27 cellular contexts compared by ENCODE assay signal in genomic region chr9:86057491-86057890, GRCh38. TPM values are rescaled to one million over a fixed set of nuclear protein-coding genes. Genes with fewer than 3 reads are reported as not detected.
DNase-seq lines count a peak whose midpoint lies in the region; ATAC-seq and TF ChIP-seq lines count a peak whose summit lies in the region.
"Had no signal": no experiment of that assay in that cellular context is flagged by ENCODE, and none has a peak within 500 bp of the region (broad histone marks: within the 10 kb centered on the region; RNA-seq: fewer than 3 reads in every experiment).

No MANE protein-coding gene starts in this region.

- 0 out of 3 replicates have a peak, but pooled peaks have one; percentile 27 for ATAC-seq in GM23338
- ATAC-seq in stimulated activated memory B cell treated with anti-CD40 and anti-IgM and Interleukin-4, amounts not matched to agents 10 μg/mL and 1 μg/mL and 100 μg/mL, for 72 hours: peak; percentile 20
- ATAC-seq in HG03175 (IDR thresholded peaks at IDR 0.05; ENCODE audit: unreplicated experiment): no peak
- ATAC-seq: A549, GM12878 had no signal

- no peaks in the 10 kb centered on the region for H3K4me1 ChIP-seq in cardiac muscle cell (ENCODE audit: low read depth)
- H3K4me1 ChIP-seq in right atrium auricular region: no peaks in the 10 kb centered on the region
- peaks cover 2% of the 10 kb centered on the region; the same call in 1 of the 2 replicates for H3K4me1 ChIP-seq in GM23338 (ENCODE audit: insufficient read depth)
- no peaks in the 10 kb centered on the region for H3K4me1 ChIP-seq in A673 (ENCODE audit: insufficient read depth, low read length, poor library complexity, severe bottlenecking)
- H3K4me1 ChIP-seq: BE2C, BLaER1 had no signal

- peaks cover 17% of the 10 kb centered on the region; the same call in 2 of the 3 replicates for H3K36me3 Mint-ChIP-seq in GM23338 (ENCODE audit: low read depth)
- no peaks in the 10 kb centered on the region for H3K36me3 Mint-ChIP-seq in stimulated activated memory B cell treated with anti-CD40 and anti-IgM and Interleukin-4, amounts not matched to agents 10 μg/mL and 1 μg/mL and 100 μg/mL, for 72 hours
- H3K36me3 Mint-ChIP-seq: CD4-positive, alpha-beta memory T cell; CD4-positive, CD25-positive, alpha-beta regulatory T cell; CD8-positive, alpha-beta memory T cell had no signal

- H3K9me3 ChIP-seq in cardiac muscle cell (ENCODE audit: low read depth) (no peaks in the 10 kb centered on the region), right atrium auricular region (no peaks in the 10 kb centered on the region), A673 (ENCODE audit: low read depth, low read length, poor library complexity, severe bottlenecking) (no peaks in the 10 kb centered on the region)
- H3K9me3 ChIP-seq: A549, BE2C, BLaER1 had no signal

- no peak overlapping the region for H3K27ac Mint-ChIP-seq in GM23338
- no peak overlapping the region for H3K27ac Mint-ChIP-seq in stimulated activated memory B cell treated with anti-CD40 and anti-IgM and Interleukin-4, amounts not matched to agents 10 μg/mL and 1 μg/mL and 100 μg/mL, for 72 hours
- H3K27ac Mint-ChIP-seq: CD14-positive monocyte; CD4-positive, alpha-beta memory T cell; CD4-positive, CD25-positive, alpha-beta regulatory T cell; CD8-positive, alpha-beta memory T cell had no signal

- H3K27ac ChIP-seq in cardiac muscle cell (peak overlapping the region; percentile 14), right atrium auricular region (no peak overlapping the region), GM23338 (ENCODE audit: low read depth) (no peak overlapping the region), A673 (ENCODE audit: low read depth, low read length, poor library complexity, severe bottlenecking) (no peak overlapping the region)
- H3K27ac ChIP-seq: 22Rv1, A549, BLaER1 had no signal

- no peaks in the 10 kb centered on the region; the same call in 2 of the 3 replicates for H3K4me1 Mint-ChIP-seq in GM23338
- no peaks in the 10 kb centered on the region for H3K4me1 Mint-ChIP-seq in stimulated activated memory B cell treated with anti-CD40 and anti-IgM and Interleukin-4, amounts not matched to agents 10 μg/mL and 1 μg/mL and 100 μg/mL, for 72 hours
- H3K4me1 Mint-ChIP-seq: CD4-positive, alpha-beta memory T cell; CD4-positive, CD25-positive, alpha-beta regulatory T cell; CD8-positive, alpha-beta memory T cell had no signal

- no peak overlapping the region for H3K4me3 ChIP-seq in cardiac muscle cell
- H3K4me3 ChIP-seq in right atrium auricular region: no peak overlapping the region
- H3K4me3 ChIP-seq in GM23338: no peak overlapping the region
- H3K4me3 ChIP-seq in A673 (ENCODE audit: low read depth, low read length, poor library complexity, severe bottlenecking): no peak overlapping the region
- H3K4me3 ChIP-seq: A549, BLaER1, GM12878 had no signal

- no peak overlapping the region for H2AFZ ChIP-seq in GM23338

- H3K27me3 Mint-ChIP-seq in GM23338 (ENCODE audit: insufficient read depth, low read depth, poor library complexity): no peaks in the 10 kb centered on the region
- peaks cover 17% of the 10 kb centered on the region for H3K27me3 Mint-ChIP-seq in stimulated activated memory B cell treated with anti-CD40 and anti-IgM and Interleukin-4, amounts not matched to agents 10 μg/mL and 1 μg/mL and 100 μg/mL, for 72 hours

- BruUV-seq in A673 (replicated peaks; lab: Mats Ljungman, UMichigan): no TSS peak

- H3K79me2 ChIP-seq in GM23338 (replicated peaks; ENCODE audit: insufficient read depth): peaks cover 14% of the 10 kb centered on the region

- H3K27me3 ChIP-seq in cardiac muscle cell (no peaks in the 10 kb centered on the region), right atrium auricular region (no peaks in the 10 kb centered on the region), GM23338 (ENCODE audit: insufficient read depth) (no peaks in the 10 kb centered on the region), A673 (replicated peaks; ENCODE audit: insufficient read depth, low read depth, low read length, poor library complexity) (no peaks in the 10 kb centered on the region)
- H3K27me3 ChIP-seq: BE2C, BLaER1 had no signal

- no peak for TF ChIP-seq CTCF in cardiac muscle cell (IDR thresholded peaks at IDR 0.05; ENCODE audit: low read depth, low read length)
- no peak for TF ChIP-seq CTCF in right atrium auricular region (IDR thresholded peaks at IDR 0.05)
- no peak for TF ChIP-seq CTCF in GM23338 (conservative IDR thresholded peaks at IDR 0.05; ENCODE audit: low read depth in 2 of 2)
- no peak for TF ChIP-seq CTCF in A673 (conservative IDR thresholded peaks at IDR 0.05; ENCODE audit: low read depth, low read length)

- H4K20me1 ChIP-seq in GM23338 (replicated peaks; ENCODE audit: insufficient read depth): peaks cover 3% of the 10 kb centered on the region; the same call in 1 of the 2 replicates

- CTCF ChIA-PET in A673 (lab: Charles Lee): no interaction called here

- no peaks in the 10 kb centered on the region; the same call in 2 of the 3 replicates for H3K9me3 Mint-ChIP-seq in GM23338
- no peaks in the 10 kb centered on the region for H3K9me3 Mint-ChIP-seq in stimulated activated memory B cell treated with anti-CD40 and anti-IgM and Interleukin-4, amounts not matched to agents 10 μg/mL and 1 μg/mL and 100 μg/mL, for 72 hours
- H3K9me3 Mint-ChIP-seq: CD14-positive monocyte; CD8-positive, alpha-beta memory T cell had no signal

- H3K36me3 ChIP-seq in cardiac muscle cell: no peaks in the 10 kb centered on the region
- no peaks in the 10 kb centered on the region for H3K36me3 ChIP-seq in right atrium auricular region
- no peaks in the 10 kb centered on the region for H3K36me3 ChIP-seq in GM23338 (ENCODE audit: insufficient read depth)
- H3K36me3 ChIP-seq in A673 (ENCODE audit: insufficient read depth, low read length, poor library complexity, severe bottlenecking): no peaks in the 10 kb centered on the region

- no peaks in the 10 kb centered on the region for H3K9me2 ChIP-seq in GM23338 (ENCODE audit: insufficient read depth)

- no peak overlapping the region for H3K4me2 ChIP-seq in GM23338
- H3K4me2 ChIP-seq: A549, BLaER1 had no signal

- intact Hi-C loops in A673 (cut with micrococcal nuclease; ENCODE audit: unreplicated experiment): no loop called here

- DNase-seq in cardiac muscle cell (ENCODE audit: low read depth in 1 of 2, low spot score in 1 of 2) (no peak), right atrium auricular region (ENCODE audit: low spot score) (no peak), GM23338 (ENCODE audit: low spot score) (no peak), mesenteric fat pad (ENCODE audit: low spot score) (peak; percentile 60), amniotic stem cell (lab: John Stamatoyannopoulos, UW) (no peak), A673 (ENCODE audit: low spot score) (no peak)
- DNase-seq: ACHN; BE2C; C1 segment of cervical spinal cord; CD4-positive, alpha-beta memory T cell; CD4-positive, CD25-positive, alpha-beta regulatory T cell; CD8-positive, alpha-beta memory T cell; COR-L47; DMS 273 treated with DMSO at 0.1 percent for 48 hours; DMS153; DMS53; DMS79; DND-41; EL; GDM1 had no signal

- H3K4me3 Mint-ChIP-seq in GM23338: no peak overlapping the region
- no peak overlapping the region for H3K4me3 Mint-ChIP-seq in stimulated activated memory B cell treated with anti-CD40 and anti-IgM and Interleukin-4, amounts not matched to agents 10 μg/mL and 1 μg/mL and 100 μg/mL, for 72 hours
- H3K4me3 Mint-ChIP-seq: CD14-positive monocyte; CD4-positive, alpha-beta memory T cell; CD4-positive, CD25-positive, alpha-beta regulatory T cell; CD8-positive, alpha-beta memory T cell had no signal

- H3F3A ChIP-seq in GM23338 (replicated peaks; ENCODE audit: low read depth): no peaks in the 10 kb centered on the region

- POLR2A ChIA-PET in A673 (lab: Charles Lee; ENCODE audit: low non-redundant PET): no interaction called here

TF ChIP-seq in GM23338, 12 proteins besides CTCF, POLR2A, EP300 and RAD21 (continues in another document):
- no peak for TF ChIP-seq ZNF331 (CRISPR knock-in tag; IDR thresholded peaks at IDR 0.05; ENCODE audit: low read depth)
- no peak for TF ChIP-seq POLR2AphosphoS5 (IDR thresholded peaks at IDR 0.05; ENCODE audit: low read depth)
- TF ChIP-seq, protein P1, sequence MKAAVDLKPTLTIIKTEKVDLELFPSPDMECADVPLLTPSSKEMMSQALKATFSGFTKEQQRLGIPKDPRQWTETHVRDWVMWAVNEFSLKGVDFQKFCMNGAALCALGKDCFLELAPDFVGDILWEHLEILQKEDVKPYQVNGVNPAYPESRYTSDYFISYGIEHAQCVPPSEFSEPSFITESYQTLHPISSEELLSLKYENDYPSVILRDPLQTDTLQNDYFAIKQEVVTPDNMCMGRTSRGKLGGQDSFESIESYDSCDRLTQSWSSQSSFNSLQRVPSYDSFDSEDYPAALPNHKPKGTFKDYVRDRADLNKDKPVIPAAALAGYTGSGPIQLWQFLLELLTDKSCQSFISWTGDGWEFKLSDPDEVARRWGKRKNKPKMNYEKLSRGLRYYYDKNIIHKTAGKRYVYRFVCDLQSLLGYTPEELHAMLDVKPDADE (IDR thresholded peaks at IDR 0.05): no peak
- TF ChIP-seq JUNB (IDR thresholded peaks at IDR 0.05; ENCODE audit: unreplicated experiment): no peak

RNA-seq across cellular contexts. Expression of gene GOLM1, which starts 41.9 kb away (rescaled TPM):
- total RNA-seq in cardiac muscle cell (44.4 and 60.2 TPM in 2 replicates), right atrium auricular region (10 to 100 TPM in 1 of 2 donors, 1 to 10 TPM in 1; 4.9 to 12.4 TPM), mesenteric fat pad (15.4 TPM), A673 (2021) (84.2 and 86.1 TPM in 2 replicates)
- polyA plus RNA-seq in cardiac muscle cell (66.5 and 66.7 TPM in 2 replicates), GM23338 (2016; fragmentation: Nextera tagmentation; extraction: Ambion mirVana) (50.3 and 58.3 TPM in 2 replicates)
- 82.1 and 92.4 TPM in 2 replicates for total RNA-seq in GM23338 (2014; rRNA removed; shearing (Covaris generic))
- total RNA-seq: CD4-positive, alpha-beta memory T cell had no signal
